ENCODE assay signal across 11 cellular contexts in genomic region chr15:99717129-99718024, GRCh38. TPM values are rescaled to one million over a fixed set of nuclear protein-coding genes. Genes with fewer than 3 reads are reported as not detected.
A peak's percentile ranks its signal among the peaks of the same experiment; 100 is the strongest.
DNase-seq lines count a peak whose midpoint lies in the region; ATAC-seq and TF ChIP-seq lines count a peak whose summit lies in the region.
"Had no signal": no experiment of that assay in that cellular context is flagged by ENCODE, and none has a peak within 500 bp of the region (broad histone marks: within the 10 kb centered on the region; RNA-seq: fewer than 3 reads in every experiment).

No MANE protein-coding gene starts in this region.

- H3K27ac Mint-ChIP-seq in H9 (peak overlapping the region in 2 of 3 experiments; percentile 16 to 53; a peak in 2 of 7 replicates), nephron progenitor cell (peak overlapping the region; percentile 25)

- peak overlapping the region in 1 of 2 donors; percentile 25 for H3K4me3 ChIP-seq in ascending aorta

- no peaks in the 10 kb centered on the region for H3K79me1 ChIP-seq in H9 (ENCODE audit: insufficient read depth, low read depth, low read length, poor library complexity, severe bottlenecking)

- peak; percentile 45 for ATAC-seq in GM18502 (IDR thresholded peaks at IDR 0.05; ENCODE audit: poor library complexity, unreplicated experiment)

- peaks cover 8 to 17% (median 14%) of the 10 kb centered on the region in 3 experiments; a peak in 6 of 7 replicates for H3K36me3 Mint-ChIP-seq in H9 (ENCODE audit: insufficient read depth in 1 of 3, low read depth in 3 of 3)
- H3K36me3 Mint-ChIP-seq in nephron progenitor cell (ENCODE audit: low read depth): peaks cover 52% of the 10 kb centered on the region

- no peak overlapping the region for H3K14ac ChIP-seq in H9 (ENCODE audit: insufficient read depth, low read length)

- no peak overlapping the region for H3T11ph ChIP-seq in H9 (ENCODE audit: low read length)

- H3K79me2 ChIP-seq in H9 (ENCODE audit: insufficient read depth, low read length): no peaks in the 10 kb centered on the region

- H3K4me2 ChIP-seq in H9 (ENCODE audit: insufficient read depth, insufficient read length, low read length): no peak overlapping the region

- DNase-seq in H9 (no peak), ascending aorta (ENCODE audit: low spot score in 2 of 2) (no peak), nephron progenitor cell (no peak), T-helper 9 cell (no peak), HK-2 (ENCODE audit: unreplicated experiment) (no peak), RWPE1 (ENCODE audit: low spot score) (no peak)
- no peak for DNase-seq in stimulated activated CD4-positive, alpha-beta T cell treated with anti-CD3 and anti-CD28 coated beads, Interleukin-1b, Interleukin-23, amount 100 ng/mL, for 48 hours
- DNase-seq: activated CD4-positive, alpha-beta T cell treated with anti-CD3 and anti-CD28 coated beads for 4 hours; central memory CD4-positive, alpha-beta T cell; EL had no signal

- CTCF ChIA-PET in RWPE1 (lab: Yijun Ruan, JAX): interaction anchor here (0.6 to 2.4 kb wide), 3 partner anchors 13 to 39 kb away, joined by 3 to 11 read pairs (median 4); no protein-coding TSS in a partner anchor

- H3K4me3 Mint-ChIP-seq in H9 (no peak overlapping the region), nephron progenitor cell (no peak overlapping the region)

- no peak overlapping the region for H2BK20ac ChIP-seq in H9 (ENCODE audit: low read depth, low read length, poor library complexity, severe bottlenecking)

- H3K23ac ChIP-seq in H9 (ENCODE audit: insufficient read length, low read depth, low read length): no peak overlapping the region

- H2BK120ac ChIP-seq in H9 (ENCODE audit: low read depth, low read length, poor library complexity, severe bottlenecking): no peak overlapping the region

- no peak overlapping the region for H3K4ac ChIP-seq in H9 (ENCODE audit: low read depth, low read length)

- H3K9me3 Mint-ChIP-seq in H9 (no peaks in the 10 kb centered on the region), nephron progenitor cell (peaks cover 6% of the 10 kb centered on the region)

- TF ChIP-seq CTCF in H9 (conservative IDR thresholded peaks at IDR 0.05) (no peak), ascending aorta (IDR thresholded peaks at IDR 0.05) (no peak), nephron progenitor cell (IDR thresholded peaks at IDR 0.05) (no peak), RWPE1 (conservative IDR thresholded peaks at IDR 0.05; ENCODE audit: low read depth) (no peak)

- H2BK15ac ChIP-seq in H9 (ENCODE audit: low read depth, low read length): no peak overlapping the region

- H3K27me3 Mint-ChIP-seq in H9 (ENCODE audit: low read depth): no peaks in the 10 kb centered on the region; the same call in 1 of the 2 replicates
- peaks cover 2% of the 10 kb centered on the region for H3K27me3 Mint-ChIP-seq in nephron progenitor cell (ENCODE audit: low read depth, poor library complexity)

- intact Hi-C loops in ascending aorta (cut with DNase I): no loop called here

- H2AFZ ChIP-seq in H9 (ENCODE audit: low read length): no peak overlapping the region

- H3K9me3 ChIP-seq in H9 (ENCODE audit: control insufficient read depth, low read depth, low read length): no peaks in the 10 kb centered on the region
- no peaks in the 10 kb centered on the region for H3K9me3 ChIP-seq in ascending aorta

- no peak overlapping the region for H4K5ac ChIP-seq in H9 (ENCODE audit: insufficient read length, low read depth, low read length)

- POLR2A ChIA-PET in RWPE1 (lab: Yijun Ruan, JAX; ENCODE audit: low non-redundant PET): no interaction called here

- H2BK5ac ChIP-seq in H9 (ENCODE audit: insufficient read length, low read length): no peak overlapping the region

- WGBS in H9 (ENCODE audit: extremely low coverage, insufficient read length, low lambda C conversion rate): no CpG with 5 or more reads among the region's 20 CpGs

- no peak overlapping the region for H4K8ac ChIP-seq in H9 (replicated peaks; ENCODE audit: insufficient read length, low read depth, low read length)

- no peak overlapping the region for H2BK12ac ChIP-seq in H9 (ENCODE audit: insufficient read length, low read depth, low read length)

- no peak overlapping the region for H4K91ac ChIP-seq in H9 (ENCODE audit: insufficient read length, low read depth, low read length)

- H2AK5ac ChIP-seq in H9 (ENCODE audit: insufficient read length, low read length): no peak overlapping the region

- H3K18ac ChIP-seq in H9 (ENCODE audit: insufficient read length, low read depth, low read length): no peak overlapping the region

- peaks cover 10 to 28% of the 10 kb centered on the region in 2 donors for H3K36me3 ChIP-seq in ascending aorta

- no peaks in the 10 kb centered on the region for H3K4me1 ChIP-seq in H9 (ENCODE audit: insufficient read depth, low read length)
- peaks cover 2 to 20% of the 10 kb centered on the region in 2 donors for H3K4me1 ChIP-seq in ascending aorta

- no peaks in the 10 kb centered on the region for H3K23me2 ChIP-seq in H9 (ENCODE audit: insufficient read length, low read depth, low read length, poor library complexity, severe bottlenecking)

- H4K20me1 ChIP-seq in H9 (ENCODE audit: control insufficient read depth, insufficient read depth, insufficient read length): no peaks in the 10 kb centered on the region

- H3K27me3 ChIP-seq in H9 (ENCODE audit: insufficient read depth, low read length) (no peaks in the 10 kb centered on the region), ascending aorta (no peaks in the 10 kb centered on the region)

- no peak overlapping the region for H3K56ac ChIP-seq in H9 (ENCODE audit: insufficient read length, low read depth, low read length)

- H3K9ac ChIP-seq in H9 (ENCODE audit: extremely low read depth, insufficient read length, low read length): no peak overlapping the region

- no peak overlapping the region for H3K27ac ChIP-seq in H9 (ENCODE audit: insufficient read length, low read depth, low read length)
- H3K27ac ChIP-seq in ascending aorta: peak overlapping the region; percentile 66 to 77
- H3K27ac ChIP-seq in RWPE1: no peak overlapping the region

- peaks cover 2 to 6% of the 10 kb centered on the region in 2 experiments for H3K4me1 Mint-ChIP-seq in H9
- H3K4me1 Mint-ChIP-seq in nephron progenitor cell: peaks cover 11% of the 10 kb centered on the region

RNA-seq across cellular contexts. Expression of gene LYSMD4, which starts 15.9 kb away (rescaled TPM):
- total RNA-seq in H9 (2021) (9.3 and 10.0 TPM in 2 replicates), ascending aorta (not detected)

Comparison
In these comparisons a context has a peak if more than half of its experiments do, and no peak if none do; other contexts are left out.
1. H3K27ac ChIP-seq: peak in ascending aorta (2 of 2); none in H9 (single experiment) and RWPE1 (single experiment).